1 cellular context compared by ENCODE assay signal in the genomic region with DNA sequence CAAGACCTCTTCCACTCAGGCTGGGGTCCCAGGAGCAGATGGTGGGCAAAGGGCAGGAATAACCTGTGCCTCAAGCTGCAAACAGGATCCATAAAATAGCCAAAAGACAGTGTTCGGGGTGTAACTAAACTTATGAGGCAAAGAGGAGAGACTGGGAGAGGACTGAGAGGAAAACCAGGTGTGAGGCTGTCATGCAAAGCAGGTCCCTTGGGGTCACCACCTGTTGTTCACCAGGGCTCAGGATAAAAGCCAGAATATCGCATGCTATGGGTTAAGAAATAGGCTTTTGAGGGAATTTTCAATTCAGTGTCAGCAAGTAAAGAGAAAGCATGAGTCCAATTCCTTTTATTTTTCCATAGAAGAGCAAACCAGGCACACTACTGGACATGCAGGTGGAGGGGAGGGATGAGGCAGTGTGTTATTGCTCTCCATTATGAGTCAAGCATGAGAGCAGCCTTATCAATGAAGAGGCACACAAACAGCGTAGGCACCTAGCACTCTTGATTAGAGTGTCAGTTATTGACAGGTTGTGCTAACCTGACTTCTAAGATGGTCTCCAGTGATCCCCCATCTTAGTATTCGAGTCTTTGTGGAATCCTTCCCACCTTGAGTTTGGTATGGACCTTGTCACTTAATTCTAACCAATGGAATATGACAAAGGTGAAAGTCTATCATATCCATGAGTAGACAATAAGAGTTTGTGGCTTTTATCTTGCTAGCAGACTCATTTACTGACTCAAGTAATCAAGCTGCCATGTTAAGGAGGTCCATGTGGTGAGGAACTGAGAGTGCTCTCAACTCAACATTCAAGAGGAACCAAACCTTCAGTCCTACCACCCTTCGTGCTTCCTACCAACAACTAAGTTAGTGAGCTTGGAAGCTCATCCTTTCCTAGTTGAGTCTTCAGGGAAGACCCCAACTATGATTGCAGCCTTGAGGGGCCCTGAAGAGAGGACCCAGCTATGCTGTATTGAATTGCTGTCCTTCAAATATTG.
TF ChIP-seq lines count a peak whose summit lies in the region.

No MANE protein-coding gene starts in this region.

TF ChIP-seq in endothelial cell of umbilical vein, 7 proteins besides CTCF, POLR2A, EP300 and RAD21:
- no peak for TF ChIP-seq MYC (IDR thresholded peaks at IDR 0.05; ENCODE audit: low read depth, low read length)
- no peak for TF ChIP-seq FOS (IDR thresholded peaks at IDR 0.05; ENCODE audit: borderline replicate concordance, insufficient read depth, low read length)
- no peak for TF ChIP-seq JUN (IDR thresholded peaks at IDR 0.05; ENCODE audit: borderline replicate concordance, insufficient read depth, insufficient read length, low read depth)
- TF ChIP-seq POLR2AphosphoS5 (IDR thresholded peaks at IDR 0.05; ENCODE audit: insufficient read depth, low read depth, low read length): no peak
- TF ChIP-seq EZH2 (IDR thresholded peaks at IDR 0.05; ENCODE audit: borderline replicate concordance, low read depth, low read length, severe bottlenecking): no peak
- no peak for TF ChIP-seq MAX (IDR thresholded peaks at IDR 0.05; ENCODE audit: insufficient read depth, insufficient read length)
- TF ChIP-seq GATA2 (IDR thresholded peaks at IDR 0.05; ENCODE audit: insufficient read depth, insufficient read length, low read depth, low read length): no peak
